16 cellular contexts compared by ENCODE assay signal in the genomic region with DNA sequence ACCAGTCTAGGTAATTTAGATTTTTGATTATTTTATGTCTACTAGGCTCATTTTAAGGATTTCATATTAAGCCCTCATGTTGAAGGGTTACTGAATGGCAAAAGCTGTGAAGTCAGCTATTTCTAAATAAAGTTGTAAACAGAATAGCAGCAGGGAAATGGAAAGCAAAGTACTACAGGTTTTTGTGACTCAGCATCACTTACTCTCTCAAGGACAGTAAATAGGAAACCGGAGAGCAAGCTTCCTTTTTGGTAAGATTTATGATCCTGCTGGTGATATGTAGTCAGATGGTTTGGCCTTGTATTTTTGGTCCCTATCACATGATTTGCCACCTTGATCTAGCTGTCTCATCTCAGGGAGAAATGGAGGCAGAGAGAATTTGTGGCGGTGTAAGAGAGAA.
A peak's percentile ranks its signal among the peaks of the same experiment; 100 is the strongest.
DNase-seq lines count a peak whose midpoint lies in the region; ATAC-seq and TF ChIP-seq lines count a peak whose summit lies in the region.
"Had no signal": no experiment of that assay in that cellular context is flagged by ENCODE, and none has a peak within 500 bp of the region (broad histone marks: within the 10 kb centered on the region; RNA-seq: fewer than 3 reads in every experiment).

No MANE protein-coding gene starts in this region.

- H2AFZ ChIP-seq in parathyroid adenoma (no peak overlapping the region), trophoblast cell (ENCODE audit: insufficient read depth, low read length, poor library complexity) (no peak overlapping the region)
- H2AFZ ChIP-seq: PC-9 had no signal

- no peak for TF ChIP-seq CTCF in fibroblast of villous mesenchyme (IDR thresholded peaks at IDR 0.05; ENCODE audit: insufficient read depth, low read depth, low read length)
- TF ChIP-seq CTCF in parathyroid adenoma (IDR thresholded peaks at IDR 0.05): no peak

- ATAC-seq in sciatic nerve: no peak
- no peak for ATAC-seq in HG03378 (IDR thresholded peaks at IDR 0.05; ENCODE audit: unreplicated experiment)

- H3K4me3 ChIP-seq in fibroblast of villous mesenchyme (ENCODE audit: low read depth, low read length) (no peak overlapping the region), parathyroid adenoma (ENCODE audit: low read depth, low read length) (no peak overlapping the region), trophoblast cell (ENCODE audit: low read depth, low read length) (no peak overlapping the region)
- H3K4me3 ChIP-seq: PC-9, SK-N-MC had no signal

- H2AK5ac ChIP-seq in trophoblast cell (ENCODE audit: low read length): no peak overlapping the region

- intact Hi-C loops in sciatic nerve (cut with DNase I): no loop called here

- H3K9me3 ChIP-seq in parathyroid adenoma (ENCODE audit: control insufficient read depth, low read length) (no peaks in the 10 kb centered on the region), trophoblast cell (ENCODE audit: insufficient read depth, low read depth, low read length) (no peaks in the 10 kb centered on the region)
- H3K9me3 ChIP-seq: BE2C had no signal

- H3K27ac ChIP-seq in parathyroid adenoma: no peak overlapping the region
- no peak overlapping the region for H3K27ac ChIP-seq in trophoblast cell (ENCODE audit: low read depth, low read length)
- H3K27ac ChIP-seq: PC-9, SK-N-MC had no signal

- H3K4me2 ChIP-seq in parathyroid adenoma (ENCODE audit: low read length) (peak overlapping the region; percentile 13), trophoblast cell (ENCODE audit: low read length) (no peak overlapping the region)
- H3K4me2 ChIP-seq: PC-9 had no signal

- H3K79me2 ChIP-seq in parathyroid adenoma (no peaks in the 10 kb centered on the region), trophoblast cell (ENCODE audit: control insufficient read depth, insufficient read depth, low read length, poor library complexity) (no peaks in the 10 kb centered on the region)

- H4K12ac ChIP-seq in trophoblast cell (ENCODE audit: low read depth, low read length): no peak overlapping the region

- WGBS in trophoblast cell (ENCODE audit: extremely low coverage, insufficient coverage, insufficient read length): no CpG with 5 or more reads among the region's 2 CpGs

- H3K36me3 ChIP-seq in parathyroid adenoma (ENCODE audit: control insufficient read depth, insufficient read depth, low read length) (no peaks in the 10 kb centered on the region), trophoblast cell (ENCODE audit: control insufficient read depth in 1 of 2, insufficient read depth in 2 of 2, low read length in 2 of 2) (no peaks in the 10 kb centered on the region)
- H3K36me3 ChIP-seq: BE2C had no signal

- no peak overlapping the region for H2BK12ac ChIP-seq in trophoblast cell (ENCODE audit: low read length)

- no peak overlapping the region for H3K4ac ChIP-seq in trophoblast cell (ENCODE audit: low read depth, low read length)

- H3K18ac ChIP-seq in trophoblast cell (ENCODE audit: low read length): no peak overlapping the region

- H3K27me3 ChIP-seq in parathyroid adenoma (ENCODE audit: control insufficient read depth, insufficient read depth, low read length) (no peaks in the 10 kb centered on the region), trophoblast cell (ENCODE audit: insufficient read depth, low read length) (no peaks in the 10 kb centered on the region)
- H3K27me3 ChIP-seq: BE2C had no signal

- H3K4me1 ChIP-seq in parathyroid adenoma: no peaks in the 10 kb centered on the region
- no peaks in the 10 kb centered on the region for H3K4me1 ChIP-seq in trophoblast cell (ENCODE audit: control insufficient read depth in 1 of 2, insufficient read depth in 2 of 2, low read length in 2 of 2)
- H3K4me1 ChIP-seq: BE2C had no signal

- H4K91ac ChIP-seq in trophoblast cell (ENCODE audit: low read depth, low read length): no peak overlapping the region

- H3K14ac ChIP-seq in trophoblast cell (ENCODE audit: low read length): no peak overlapping the region

- H3K23ac ChIP-seq in trophoblast cell (ENCODE audit: low read length): no peak overlapping the region

- no peak overlapping the region for H4K8ac ChIP-seq in trophoblast cell (ENCODE audit: low read depth, low read length)

- no peak overlapping the region for H2BK5ac ChIP-seq in trophoblast cell (ENCODE audit: low read depth, low read length, poor library complexity)

- H3K79me1 ChIP-seq in trophoblast cell (ENCODE audit: low read length): no peaks in the 10 kb centered on the region

- H2BK120ac ChIP-seq in trophoblast cell (ENCODE audit: insufficient read depth, low read length, poor library complexity): no peak overlapping the region

- H3K9ac ChIP-seq in parathyroid adenoma: no peak overlapping the region
- H3K9ac ChIP-seq in trophoblast cell (ENCODE audit: low read length): no peak overlapping the region

- DNase-seq in DMS153 treated with DMSO at 0.1 percent for 48 hours (lab: John Stamatoyannopoulos, UW; ENCODE audit: unreplicated experiment) (peak; percentile 21), NCI-H69 (lab: John Stamatoyannopoulos, UW) (peak; percentile 9), fibroblast of villous mesenchyme (ENCODE audit: low read depth) (peak; percentile 27), sciatic nerve (ENCODE audit: low spot score) (no peak), trophoblast cell (no peak)
- DNase-seq: BE2C; CD8-positive, alpha-beta memory T cell; EL; NCI-H1105 treated with DMSO at 0.1 percent for 48 hours; NCI-H1930; NCI-H2171 treated with DMSO at 0.1 percent for 48 hours; NCI-H524; PC-9 had no signal

Comparison
In these comparisons a context has a peak if more than half of its experiments do, and no peak if none do; other contexts are left out.
1. DNase-seq: peak in DMS153 treated with DMSO at 0.1 percent for 48 hours (single experiment), NCI-H69 (single experiment) and fibroblast of villous mesenchyme (single experiment); none in sciatic nerve (single experiment) and trophoblast cell (0 of 2).